ENCODE assay signal across 8 cellular contexts in the genomic region with DNA sequence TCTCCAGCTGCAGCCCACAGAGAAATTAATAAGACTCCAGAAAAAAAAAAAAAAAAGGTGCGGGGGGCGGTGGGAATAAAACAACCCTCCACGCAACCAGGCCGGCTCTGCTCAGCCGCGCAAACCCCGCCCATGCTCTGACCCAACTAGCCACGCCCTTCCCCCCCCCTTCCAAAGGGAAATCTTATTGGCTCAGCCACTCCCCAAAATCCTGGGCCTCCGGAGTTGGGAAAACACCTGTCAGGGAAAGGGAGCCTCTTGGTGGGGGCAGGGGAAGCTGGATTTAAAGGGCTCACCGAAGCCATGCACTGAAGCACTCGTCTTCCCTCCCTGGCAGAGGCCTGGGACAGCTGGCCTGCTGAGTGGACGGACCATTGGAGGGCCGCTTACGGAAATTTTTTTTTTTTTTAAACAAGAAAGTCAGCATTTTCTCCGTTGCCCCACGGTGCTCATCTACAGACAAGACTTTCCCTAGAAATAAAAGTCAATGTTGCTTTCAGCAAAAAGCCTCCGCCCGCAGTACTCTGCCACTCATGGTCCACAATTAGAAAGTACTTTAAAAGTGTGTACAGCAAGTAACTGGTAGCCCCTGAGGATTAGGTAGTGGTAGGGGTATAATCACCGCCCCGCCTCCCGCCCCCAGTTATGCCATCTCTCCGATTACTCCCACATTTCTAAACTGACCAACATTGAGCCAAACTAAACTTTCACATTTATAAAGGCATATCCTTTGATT. TPM values are rescaled to one million over a fixed set of nuclear protein-coding genes. Genes with fewer than 3 reads are reported as not detected.
A peak's percentile ranks its signal among the peaks of the same experiment; 100 is the strongest.
DNase-seq lines count a peak whose midpoint lies in the region; ATAC-seq, FAIRE-seq and TF ChIP-seq lines count a peak whose summit lies in the region.

No MANE protein-coding gene starts in this region.

- H3K9ac ChIP-seq in BLaER1 treated with 17β-estradiol and CSF1 and Interleukin-3, amounts not matched to agents 10 nM and 100 nM, result peak overlapping the region in 4 of 11 experiments; percentile 31 to 67 (median 51); a peak in 5 of 22 replicates
- H3K9ac ChIP-seq in keratinocyte (ENCODE audit: control insufficient read depth, extremely low read depth, insufficient read depth, low read length), result no peak overlapping the region
- H3K9ac ChIP-seq in smooth muscle cell (ENCODE audit: low read depth), result no peak overlapping the region

- ATAC-seq in GM18511 (IDR thresholded peaks at IDR 0.05; ENCODE audit: unreplicated experiment) (no peak), HG03139 (IDR thresholded peaks at IDR 0.05; ENCODE audit: unreplicated experiment) (no peak)

- H3K27me3 ChIP-seq in BLaER1 treated with 17β-estradiol and CSF1 and Interleukin-3, amounts not matched to agents 10 nM and 100 nM, result peaks cover 33 to 55% (median 47%) of the 10 kb centered on the region in 11 experiments
- H3K27me3 ChIP-seq in brain microvascular endothelial cell (replicated peaks) (no peaks in the 10 kb centered on the region), keratinocyte (ENCODE audit: control insufficient read depth, extremely low read depth, insufficient read depth, low read length) (peaks cover 43% of the 10 kb centered on the region), smooth muscle cell (ENCODE audit: low read depth) (peaks cover 46% of the 10 kb centered on the region)

- no peaks in the 10 kb centered on the region for H3K36me3 ChIP-seq in BLaER1 treated with 17β-estradiol and CSF1 and Interleukin-3, amounts not matched to agents 10 nM and 100 nM
- no peaks in the 10 kb centered on the region for H3K36me3 ChIP-seq in brain microvascular endothelial cell (replicated peaks)
- no peaks in the 10 kb centered on the region for H3K36me3 ChIP-seq in keratinocyte (ENCODE audit: control insufficient read depth in 2 of 2, extremely low read depth in 1 of 2, insufficient read depth in 2 of 2, low read length in 2 of 2)
- H3K36me3 ChIP-seq in smooth muscle cell (ENCODE audit: low read depth), result no peaks in the 10 kb centered on the region

- 35% methylated on average over 21 of the region's 22 CpGs for WGBS in smooth muscle cell (ENCODE audit: low lambda C conversion rate)

- dilution Hi-C loops in keratinocyte (cut with MboI; ENCODE audit: extremely low pct_ligation_motif_present, low sequenced_read_pairs), result no loop called here

- peak overlapping the region; percentile 61 to 73 (median 64) for H3K4me3 ChIP-seq in BLaER1 treated with 17β-estradiol and CSF1 and Interleukin-3, amounts not matched to agents 10 nM and 100 nM
- H3K4me3 ChIP-seq in LNCaP clone FGC (ENCODE audit: low read depth, low read length) (peak overlapping the region; percentile 46), brain microvascular endothelial cell (ENCODE audit: low read depth, low read length) (peak overlapping the region; percentile 65), keratinocyte (ENCODE audit: control insufficient read depth in 2 of 3, extremely low read depth in 1 of 3, insufficient read depth in 2 of 3, low read depth in 1 of 3, low read length in 3 of 3) (peak overlapping the region; percentile 27 to 69 (median 69)), smooth muscle cell (peak overlapping the region; percentile 75)

- peaks cover 13% of the 10 kb centered on the region for H3F3A ChIP-seq in smooth muscle cell (ENCODE audit: low read depth)

- no peak for TF ChIP-seq CTCF in LNCaP clone FGC (IDR thresholded peaks at IDR 0.05; ENCODE audit: control insufficient read depth, extremely low read depth, insufficient read depth)
- TF ChIP-seq CTCF in brain microvascular endothelial cell (IDR thresholded peaks at IDR 0.05; ENCODE audit: low read depth, low read length, missing control alignments), result no peak
- no peak for TF ChIP-seq CTCF in keratinocyte (optimal IDR thresholded peaks at IDR 0.05 in 1 of 3, IDR thresholded peaks at IDR 0.05 in 1 of 3, conservative IDR thresholded peaks at IDR 0.05 in 1 of 3; ENCODE audit: extremely low read depth in 1 of 3, insufficient read depth in 2 of 3, low read length in 3 of 3)
- TF ChIP-seq CTCF in smooth muscle cell (IDR thresholded peaks at IDR 0.05; ENCODE audit: borderline replicate concordance, insufficient read depth, poor library complexity, severe bottlenecking), result no peak

- in situ Hi-C loops in brain microvascular endothelial cell (cut with HindIII; ENCODE audit: low pct_ligation_motif_present, low sequenced_read_pairs), result no loop called here

- peaks cover 20 to 34% (median 32%) of the 10 kb centered on the region in 11 experiments for H3K9me3 ChIP-seq in BLaER1 treated with 17β-estradiol and CSF1 and Interleukin-3, amounts not matched to agents 10 nM and 100 nM (replicated peaks in 1 of 11)
- H3K9me3 ChIP-seq in keratinocyte (ENCODE audit: control insufficient read depth, low read depth, low read length), result no peaks in the 10 kb centered on the region
- H3K9me3 ChIP-seq in smooth muscle cell (replicated peaks; ENCODE audit: low read depth), result no peaks in the 10 kb centered on the region

- FAIRE-seq in keratinocyte (lab: Jason Lieb, UNC) (no peak), GM19239 (lab: Jason Lieb, UNC) (no peak)

- H3K4me1 ChIP-seq in BLaER1 treated with 17β-estradiol and CSF1 and Interleukin-3, amounts not matched to agents 10 nM and 100 nM, result peaks cover 0 to 28% (median 3%) of the 10 kb centered on the region in 10 experiments; a peak in 9 of 20 replicates
- peaks cover 27% of the 10 kb centered on the region for H3K4me1 ChIP-seq in keratinocyte (ENCODE audit: control insufficient read depth, extremely low read depth, insufficient read depth, low read length)
- H3K4me1 ChIP-seq in smooth muscle cell (ENCODE audit: low read depth), result peaks cover 25% of the 10 kb centered on the region

- no peaks in the 10 kb centered on the region for H3K9me1 ChIP-seq in keratinocyte (ENCODE audit: control insufficient read depth, extremely low read depth, insufficient read depth, low read length)

- no peak overlapping the region for H2AFZ ChIP-seq in keratinocyte (ENCODE audit: control insufficient read depth, low read length)
- H2AFZ ChIP-seq in smooth muscle cell (ENCODE audit: low read depth), result peak overlapping the region; percentile 90

- H3K79me2 ChIP-seq in keratinocyte (ENCODE audit: control insufficient read depth, insufficient read depth, low read length), result no peaks in the 10 kb centered on the region
- H3K79me2 ChIP-seq in smooth muscle cell (ENCODE audit: low read depth), result no peaks in the 10 kb centered on the region

- peak overlapping the region; percentile 76 to 91 (median 88) for H3K4me2 ChIP-seq in BLaER1 treated with 17β-estradiol and CSF1 and Interleukin-3, amounts not matched to agents 10 nM and 100 nM
- H3K4me2 ChIP-seq in keratinocyte (ENCODE audit: control insufficient read depth, extremely low read depth, insufficient read depth, low read depth, low read length) (peak overlapping the region; percentile 89), smooth muscle cell (peak overlapping the region; percentile 99)

- H3K27ac ChIP-seq in BLaER1 treated with 17β-estradiol and CSF1 and Interleukin-3, amounts not matched to agents 10 nM and 100 nM, result peak overlapping the region in 2 of 11 experiments; percentile 4 to 49; a peak in 2 of 22 replicates
- H3K27ac ChIP-seq in brain microvascular endothelial cell (no peak overlapping the region), keratinocyte (ENCODE audit: control insufficient read depth, insufficient read depth, low read length) (no peak overlapping the region), smooth muscle cell (ENCODE audit: low read depth) (peak overlapping the region; percentile 19)

- DNase-seq in LNCaP clone FGC (ENCODE audit: low read depth) (no peak), brain microvascular endothelial cell (no peak), keratinocyte (ENCODE audit: low read depth, low spot score) (no peak), smooth muscle cell (lab: John Stamatoyannopoulos, UW; ENCODE audit: unreplicated experiment) (no peak), GM19239 (ENCODE audit: insufficient read length, low spot score) (no peak)

- peaks cover 0 to 6% (median 0%) of the 10 kb centered on the region in 11 experiments; a peak in 1 of 22 replicates for H4K20me1 ChIP-seq in BLaER1 treated with 17β-estradiol and CSF1 and Interleukin-3, amounts not matched to agents 10 nM and 100 nM
- H4K20me1 ChIP-seq in keratinocyte (ENCODE audit: control insufficient read depth, extremely low read depth, insufficient read depth, low read length), result no peaks in the 10 kb centered on the region
- H4K20me1 ChIP-seq in smooth muscle cell (ENCODE audit: low read depth), result peaks cover 5% of the 10 kb centered on the region

RNA-seq across cellular contexts. Expression of a gene that starts 0.7 kb away (rescaled TPM):
- 0.01 TPM in 3 replicates for polyA plus RNA-seq in keratinocyte
- not detected for polyA plus RNA-seq in keratinocyte (2011; ENCODE audit: low read depth)
- 0.01 TPM in 1 of 2 replicates, not detected in the other for polyA plus RNA-seq in keratinocyte (2011; cell fraction: cytosol; rRNA removed)
- 0.01 TPM in 1 of 2 replicates, not detected in the other for polyA plus RNA-seq in keratinocyte (2011; cell fraction: nucleus; rRNA removed)
- not detected in 2 replicates for polyA plus RNA-seq in keratinocyte (2012; ENCODE audit: low replicate concordance)
- not detected in 3 replicates for polyA minus RNA-seq in keratinocyte
- not detected for polyA minus RNA-seq in keratinocyte (2011; cell fraction: cytosol; rRNA and poly(A)+ RNA removed)
- polyA minus RNA-seq in keratinocyte (2011; cell fraction: nucleus; rRNA and poly(A)+ RNA removed), result not detected in 2 replicates
- 0.13 and 0.67 TPM in 2 replicates for total RNA-seq in smooth muscle cell
- polyA plus RNA-seq in smooth muscle cell, result 0.24 TPM in 1 of 2 replicates, not detected in the other
